15 cellular contexts compared by ENCODE assay signal in the genomic region with DNA sequence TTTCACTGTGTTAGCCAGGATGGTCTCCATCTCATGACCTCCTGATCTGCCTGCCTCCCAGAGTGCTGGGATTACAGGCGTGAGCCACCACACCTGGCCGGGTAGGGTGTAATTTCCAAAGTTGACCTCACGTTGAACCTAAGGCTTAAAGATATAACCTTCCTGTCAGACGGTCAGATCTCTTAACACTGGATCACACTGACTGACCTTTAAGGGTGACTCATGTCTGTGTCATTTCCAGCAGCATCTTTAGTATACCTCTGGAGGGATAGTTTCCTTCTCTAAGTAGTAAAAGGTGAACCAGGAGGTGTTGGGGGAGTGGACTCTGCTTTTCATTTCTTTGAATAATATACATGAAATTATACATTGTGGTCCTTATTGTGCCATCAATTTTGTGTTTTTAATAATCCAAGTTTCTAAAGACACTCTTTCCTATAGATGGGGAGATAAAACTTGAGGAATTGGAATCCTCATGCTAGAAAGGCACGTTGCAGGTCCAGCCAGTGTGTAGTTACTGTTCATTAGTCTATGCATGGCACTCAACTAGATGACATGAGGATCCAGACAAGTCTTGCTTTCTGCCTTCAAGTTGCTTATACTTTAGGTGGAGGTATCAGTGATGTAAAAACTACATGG. TPM values are rescaled to one million over a fixed set of nuclear protein-coding genes. Genes with fewer than 3 reads are reported as not detected.
DNase-seq lines count a peak whose midpoint lies in the region; ATAC-seq, FAIRE-seq and TF ChIP-seq lines count a peak whose summit lies in the region.
"Had no signal": no experiment of that assay in that cellular context is flagged by ENCODE, and none has a peak within 500 bp of the region (broad histone marks: within the 10 kb centered on the region; RNA-seq: fewer than 3 reads in every experiment).

No MANE protein-coding gene starts in this region.

- H3K4me3 ChIP-seq in heart left ventricle (no peak overlapping the region), heart right ventricle (no peak overlapping the region), Caco-2 (ENCODE audit: low read depth, low read length) (no peak overlapping the region)
- H3K4me3 ChIP-seq: dorsolateral prefrontal cortex, skin epidermis had no signal

- TF ChIP-seq CTCF in heart left ventricle (IDR thresholded peaks at IDR 0.05) (no peak), heart right ventricle (IDR thresholded peaks at IDR 0.05) (no peak), Caco-2 (IDR thresholded peaks at IDR 0.05; ENCODE audit: insufficient read depth in 1 of 2, low read depth in 1 of 2, low read length in 1 of 2, severe bottlenecking in 1 of 2, unreplicated experiment in 1 of 2) (no peak)

- peaks cover 4% of the 10 kb centered on the region for H3K4me1 Mint-ChIP-seq in Caco-2 (ENCODE audit: low read depth, unreplicated experiment)

- H3K4me1 ChIP-seq in heart left ventricle (peaks cover 0 to 88% (median 73%) of the 10 kb centered on the region in 12 donors), heart right ventricle (peaks cover 10 to 90% (median 67%) of the 10 kb centered on the region in 9 donors), Caco-2 (peaks cover 42% of the 10 kb centered on the region)

- no peak for TF ChIP-seq POLR2A in heart left ventricle (IDR thresholded peaks at IDR 0.05)

- H3K27ac Mint-ChIP-seq in Caco-2 (ENCODE audit: unreplicated experiment) = no peak overlapping the region

- ATAC-seq in heart left ventricle = no peak
- ATAC-seq in heart right ventricle = no peak
- ATAC-seq in esophagus mucosa = peak; percentile 58
- ATAC-seq: HepG2 had no signal

- H3K4me3 Mint-ChIP-seq in Caco-2 (ENCODE audit: unreplicated experiment) = no peak overlapping the region

- no peaks in the 10 kb centered on the region for H3K36me3 ChIP-seq in heart left ventricle
- H3K36me3 ChIP-seq in heart right ventricle = no peaks in the 10 kb centered on the region
- H3K36me3 ChIP-seq in Caco-2 (ENCODE audit: control insufficient read depth, insufficient read depth, low read length) = no peaks in the 10 kb centered on the region
- H3K36me3 ChIP-seq: neutrophil had no signal

- H3K9me3 ChIP-seq in heart left ventricle = no peaks in the 10 kb centered on the region
- H3K9me3 ChIP-seq in heart right ventricle = no peaks in the 10 kb centered on the region
- H3K9me3 ChIP-seq in Caco-2 = no peaks in the 10 kb centered on the region
- H3K9me3 ChIP-seq: neutrophil had no signal

- intact Hi-C loops in heart left ventricle (cut with DNase I) (loop anchor here in 3 of 10 donors (1.0 to 10.0 kb wide), 3 partner anchors 20 to 57 kb away; no protein-coding TSS in a partner anchor), heart right ventricle (cut with DNase I) (loop anchor here in 2 of 10 donors (5.0 to 10.0 kb wide), 2 partner anchors 50 to 57 kb away; no protein-coding TSS in a partner anchor), head of caudate nucleus (cut with DNase I) (no loop called here), Caco-2 (cut with micrococcal nuclease; ENCODE audit: unreplicated experiment) (no loop called here)

- peak overlapping the region in 10 of 12 donors; percentile 2 to 74 (median 63) for H3K27ac ChIP-seq in heart left ventricle
- H3K27ac ChIP-seq in heart right ventricle = peak overlapping the region in 5 of 10 donors; percentile 54 to 85 (median 68)
- H3K27ac ChIP-seq: dorsolateral prefrontal cortex, neutrophil, skin epidermis had no signal

- 71 to 79% (median 73%) methylated on average over 5 of the region's 5 CpGs for WGBS in heart left ventricle, 4 donors
- 76 to 78% methylated on average over 5 of the region's 5 CpGs for WGBS in heart right ventricle, 2 donors

- no peaks in the 10 kb centered on the region for H3K9me3 Mint-ChIP-seq in Caco-2 (ENCODE audit: unreplicated experiment)

- no peak for DNase-seq in heart left ventricle
- DNase-seq in heart right ventricle = no peak
- DNase-seq in urothelium cell line (ENCODE audit: low spot score) = peak; percentile 32
- DNase-seq in head of caudate nucleus = no peak
- no peak for DNase-seq in Caco-2
- no peak for DNase-seq in medulla oblongata (ENCODE audit: extremely low spot score)
- DNase-seq: activated T-cell treated with anti-CD3 and anti-CD28 coated beads, Interleukin-2, amount 50 U/mL, for 1 hour; dorsolateral prefrontal cortex; NCI-H1092; NCI-H2171 treated with DMSO at 0.1 percent for 48 hours had no signal

- no peak for FAIRE-seq in urothelium cell line (lab: Jason Lieb, UNC)
- FAIRE-seq: HepG2 had no signal

- no TSS peak for BruUV-seq in Caco-2 (replicated peaks; lab: Mats Ljungman, UMichigan)

- H3K27me3 ChIP-seq in heart left ventricle (no peaks in the 10 kb centered on the region), heart right ventricle (no peaks in the 10 kb centered on the region), Caco-2 (replicated peaks; ENCODE audit: control insufficient read depth, insufficient read depth, low read length) (no peaks in the 10 kb centered on the region)
- H3K27me3 ChIP-seq: neutrophil had no signal

- POLR2A ChIA-PET in Caco-2 (lab: Charles Lee) = no interaction called here

- no peaks in the 10 kb centered on the region for H3K36me3 Mint-ChIP-seq in Caco-2 (ENCODE audit: insufficient read depth, unreplicated experiment)

- CTCF ChIA-PET in Caco-2 (lab: Charles Lee) = no interaction called here

- no peaks in the 10 kb centered on the region for H3K27me3 Mint-ChIP-seq in Caco-2 (ENCODE audit: insufficient read depth, unreplicated experiment)

TF ChIP-seq in PFSK-1, 5 proteins besides CTCF, POLR2A, EP300 and RAD21:
- TF ChIP-seq POLR2AphosphoS5 (IDR thresholded peaks at IDR 0.05; ENCODE audit: low read depth, low read length) = no peak
- TF ChIP-seq, protein P1, sequence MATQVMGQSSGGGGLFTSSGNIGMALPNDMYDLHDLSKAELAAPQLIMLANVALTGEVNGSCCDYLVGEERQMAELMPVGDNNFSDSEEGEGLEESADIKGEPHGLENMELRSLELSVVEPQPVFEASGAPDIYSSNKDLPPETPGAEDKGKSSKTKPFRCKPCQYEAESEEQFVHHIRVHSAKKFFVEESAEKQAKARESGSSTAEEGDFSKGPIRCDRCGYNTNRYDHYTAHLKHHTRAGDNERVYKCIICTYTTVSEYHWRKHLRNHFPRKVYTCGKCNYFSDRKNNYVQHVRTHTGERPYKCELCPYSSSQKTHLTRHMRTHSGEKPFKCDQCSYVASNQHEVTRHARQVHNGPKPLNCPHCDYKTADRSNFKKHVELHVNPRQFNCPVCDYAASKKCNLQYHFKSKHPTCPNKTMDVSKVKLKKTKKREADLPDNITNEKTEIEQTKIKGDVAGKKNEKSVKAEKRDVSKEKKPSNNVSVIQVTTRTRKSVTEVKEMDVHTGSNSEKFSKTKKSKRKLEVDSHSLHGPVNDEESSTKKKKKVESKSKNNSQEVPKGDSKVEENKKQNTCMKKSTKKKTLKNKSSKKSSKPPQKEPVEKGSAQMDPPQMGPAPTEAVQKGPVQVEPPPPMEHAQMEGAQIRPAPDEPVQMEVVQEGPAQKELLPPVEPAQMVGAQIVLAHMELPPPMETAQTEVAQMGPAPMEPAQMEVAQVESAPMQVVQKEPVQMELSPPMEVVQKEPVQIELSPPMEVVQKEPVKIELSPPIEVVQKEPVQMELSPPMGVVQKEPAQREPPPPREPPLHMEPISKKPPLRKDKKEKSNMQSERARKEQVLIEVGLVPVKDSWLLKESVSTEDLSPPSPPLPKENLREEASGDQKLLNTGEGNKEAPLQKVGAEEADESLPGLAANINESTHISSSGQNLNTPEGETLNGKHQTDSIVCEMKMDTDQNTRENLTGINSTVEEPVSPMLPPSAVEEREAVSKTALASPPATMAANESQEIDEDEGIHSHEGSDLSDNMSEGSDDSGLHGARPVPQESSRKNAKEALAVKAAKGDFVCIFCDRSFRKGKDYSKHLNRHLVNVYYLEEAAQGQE (IDR thresholded peaks at IDR 0.05; ENCODE audit: insufficient read depth in 1 of 2, low read depth in 2 of 2, low read length in 2 of 2) = no peak
- TF ChIP-seq FOXP2 (optimal IDR thresholded peaks at IDR 0.05; ENCODE audit: borderline replicate concordance, extremely low read depth, extremely low read length, insufficient read depth) = no peak
- peak; percentile 32; the same call in 1 of the 2 replicates for TF ChIP-seq SIN3A (IDR thresholded peaks at IDR 0.05; ENCODE audit: borderline replicate concordance, insufficient read depth, low read length)
- TF ChIP-seq TAF1 (IDR thresholded peaks at IDR 0.05; ENCODE audit: borderline replicate concordance, insufficient read depth, low read length) = no peak

RNA-seq across cellular contexts. Expression of a gene that starts 45.7 kb away (rescaled TPM):
- 10 to 100 TPM; 30.6 to 64.2 (median 51.7) TPM for total RNA-seq in heart left ventricle
- 10 to 100 TPM; 39.8 to 73.7 TPM for polyA plus RNA-seq in heart left ventricle
- 10 to 100 TPM; 33.9 to 71.1 (median 60.7) TPM for total RNA-seq in heart right ventricle
- 10 to 100 TPM; 39.0 to 63.0 TPM for polyA plus RNA-seq in heart right ventricle
- polyA plus RNA-seq in PFSK-1 (2012; ENCODE audit: insufficient read length, low read depth) = 10.0 TPM
- 15.8 TPM for total RNA-seq in esophagus mucosa
- 33.2 and 36.6 TPM in 2 replicates for total RNA-seq in Caco-2 (2022)
